Comparison of ENCODE assay signal across 8 cellular contexts in genomic region chr2:56539618-56540017, GRCh38.
"Had no signal": no experiment of that assay in that cellular context is flagged by ENCODE, and none has a peak within 500 bp of the region (broad histone marks: within the 10 kb centered on the region; RNA-seq: fewer than 3 reads in every experiment).

No MANE protein-coding gene starts in this region.

- H3K4me3 ChIP-seq: GM12878 had no signal

- DNase-seq: GDM1, GF-D8 had no signal

- FAIRE-seq: G401.6, GM12878, GM12891, GM12892, GM18507, GM19239 had no signal

- ATAC-seq: GM12878 had no signal
